8 cellular contexts compared by ENCODE assay signal in genomic region chr5:130836729-130837660, GRCh38.
DNase-seq lines count a peak whose midpoint lies in the region; ATAC-seq, FAIRE-seq and TF ChIP-seq lines count a peak whose summit lies in the region.

No MANE protein-coding gene starts in this region.

- TF ChIP-seq CTCF in GM10266 (IDR thresholded peaks at IDR 0.05; ENCODE audit: control insufficient read depth, insufficient read depth, low read depth, missing control alignments) (no peak), LNCaP clone FGC (IDR thresholded peaks at IDR 0.05; ENCODE audit: control insufficient read depth, extremely low read depth, insufficient read depth) (no peak), MCF 10A (IDR thresholded peaks at IDR 0.05; ENCODE audit: unreplicated experiment) (no peak), neural crest cell (conservative IDR thresholded peaks at IDR 0.05) (no peak)

- ATAC-seq in GM21515 (IDR thresholded peaks at IDR 0.05; ENCODE audit: unreplicated experiment): peak; percentile 87

- H3K4me3 Mint-ChIP-seq in MCF 10A (ENCODE audit: unreplicated experiment): peak overlapping the region; percentile 74
- no peak overlapping the region for H3K4me3 Mint-ChIP-seq in neural crest cell

- peak; percentile 13 for DNase-seq in GM10266 (ENCODE audit: extremely low spot score)
- no peak for DNase-seq in LNCaP clone FGC (ENCODE audit: low read depth)
- peak; percentile 66 for DNase-seq in MCF 10A (ENCODE audit: unreplicated experiment)
- no peak for DNase-seq in neural crest cell (ENCODE audit: low read depth, low spot score)
- DNase-seq in frontal cortex (ENCODE audit: low spot score in 2 of 2): no peak
- no peak for DNase-seq in NCI-H2081 (lab: John Stamatoyannopoulos, UW)
- no peak for DNase-seq in T1000 (lab: John Stamatoyannopoulos, UW)

- no TSS peak for BruUV-seq in MCF 10A (replicated peaks; lab: Mats Ljungman, UMichigan)

- H3K27ac Mint-ChIP-seq in MCF 10A (ENCODE audit: low read depth, unreplicated experiment) (peak overlapping the region; percentile 75), neural crest cell (ENCODE audit: unreplicated experiment) (peak overlapping the region; percentile 82)

- H3K4me3 ChIP-seq in LNCaP clone FGC (ENCODE audit: low read depth, low read length): peak overlapping the region; percentile 10

- FAIRE-seq in frontal cortex (lab: Jason Lieb, UNC): no peak

- POLR2A ChIA-PET in MCF 10A (lab: Yijun Ruan, JAX): interaction anchor here (0.8 to 1.3 kb wide), 5 partner anchors 8 to 319 kb away, joined by 3 read pairs; no protein-coding TSS in a partner anchor

- CTCF ChIA-PET in MCF 10A (lab: Yijun Ruan, JAX): interaction anchor here (0.5 to 0.6 kb wide), 2 partner anchors 14 to 580 kb away, joined by 3 read pairs; no protein-coding TSS in a partner anchor

- H3K36me3 Mint-ChIP-seq in MCF 10A (ENCODE audit: insufficient read depth, unreplicated experiment) (no peaks in the 10 kb centered on the region), neural crest cell (ENCODE audit: low read depth) (no peaks in the 10 kb centered on the region)

- H3K4me1 Mint-ChIP-seq in MCF 10A (ENCODE audit: insufficient read depth, unreplicated experiment): peaks cover 11% of the 10 kb centered on the region
- no peaks in the 10 kb centered on the region for H3K4me1 Mint-ChIP-seq in neural crest cell

- H3K9me3 Mint-ChIP-seq in MCF 10A (ENCODE audit: unreplicated experiment): no peaks in the 10 kb centered on the region
- H3K9me3 Mint-ChIP-seq in neural crest cell: peaks cover 6% of the 10 kb centered on the region

- intact Hi-C loops in MCF 10A (cut with micrococcal nuclease): no loop called here

- H3K27me3 Mint-ChIP-seq in MCF 10A (ENCODE audit: insufficient read depth, unreplicated experiment) (no peaks in the 10 kb centered on the region), neural crest cell (ENCODE audit: low read depth) (no peaks in the 10 kb centered on the region)

Comparison
In these comparisons a context has a peak if more than half of its experiments do, and no peak if none do; other contexts are left out.
1. DNase-seq: peak in GM10266 (single experiment) and MCF 10A (single experiment); none in LNCaP clone FGC (single experiment), neural crest cell (single experiment), frontal cortex (0 of 2), NCI-H2081 (0 of 2) and T1000 (single experiment).